Comparison of ENCODE assay signal across 8 cellular contexts in the genomic region with DNA sequence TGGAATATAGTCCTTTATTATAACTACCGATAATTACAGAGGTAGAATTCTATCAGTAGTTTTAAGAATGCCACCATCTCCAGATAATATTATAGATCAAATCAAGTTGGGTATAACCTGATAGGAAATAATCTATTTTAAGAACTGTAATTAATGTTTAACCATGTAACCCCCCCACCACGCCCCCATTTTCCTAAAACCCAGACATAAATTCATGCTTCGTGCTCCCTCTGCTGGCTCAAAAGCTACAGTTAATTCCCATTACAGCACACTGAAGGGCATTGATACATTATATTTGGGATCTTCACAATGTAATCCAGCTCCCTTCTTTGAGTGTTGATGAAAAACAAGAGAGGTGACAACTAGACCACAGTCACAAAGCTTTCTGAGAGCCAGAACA.
DNase-seq lines count a peak whose midpoint lies in the region; ATAC-seq and TF ChIP-seq lines count a peak whose summit lies in the region.

No MANE protein-coding gene starts in this region.

- H3K4me2 ChIP-seq in BLaER1, result peak overlapping the region; percentile 71

- no peak for TF ChIP-seq POLR2A in body of pancreas (IDR thresholded peaks at IDR 0.05)

- H3K9ac ChIP-seq in BLaER1, result 0 out of 2 replicates have a peak overlapping the region, but pooled peaks have one; percentile 17

- DNase-seq in body of pancreas (peak; percentile 42 to 73 (median 58)), lower lobe of right lung (no peak)

- no peaks in the 10 kb centered on the region for H4K20me1 ChIP-seq in BLaER1

- peak; percentile 66 for ATAC-seq in body of pancreas
- ATAC-seq in lower lobe of right lung, result peak in 1 of 2 donors; percentile 68
- ATAC-seq in GM21529 (IDR thresholded peaks at IDR 0.05; ENCODE audit: unreplicated experiment), result no peak
- ATAC-seq in HG03095 (IDR thresholded peaks at IDR 0.05; ENCODE audit: unreplicated experiment), result no peak
- no peak for ATAC-seq in HG03097 (IDR thresholded peaks at IDR 0.05; ENCODE audit: low FRiP score, unreplicated experiment)
- no peak for ATAC-seq in GM18858 (IDR thresholded peaks at IDR 0.05; ENCODE audit: unreplicated experiment)

- H3K9me3 ChIP-seq in BLaER1, result no peaks in the 10 kb centered on the region
- H3K9me3 ChIP-seq in HEK293 (ENCODE audit: control insufficient read depth, insufficient read depth, low read depth, low read length), result no peaks in the 10 kb centered on the region
- H3K9me3 ChIP-seq in body of pancreas, result no peaks in the 10 kb centered on the region
- H3K9me3 ChIP-seq in lower lobe of right lung, result no peaks in the 10 kb centered on the region

- peak; percentile 20; the same call in 1 of the 2 replicates for TF ChIP-seq CTCF in HEK293 (tag by site-specific recombination; IDR thresholded peaks at IDR 0.05)
- peak; percentile 27 to 67 (median 57) for TF ChIP-seq CTCF in body of pancreas (IDR thresholded peaks at IDR 0.05)
- TF ChIP-seq CTCF in lower lobe of right lung (IDR thresholded peaks at IDR 0.05), result peak; percentile 48

- H3K27me3 ChIP-seq in BLaER1, result no peaks in the 10 kb centered on the region
- H3K27me3 ChIP-seq in body of pancreas, result no peaks in the 10 kb centered on the region
- no peaks in the 10 kb centered on the region for H3K27me3 ChIP-seq in lower lobe of right lung (ENCODE audit: low read depth)

- POLR2A ChIA-PET in HEK293 (lab: Yijun Ruan, JAX), result interaction anchor here (0.6 to 2.4 kb wide), 6 partner anchors 182 to 318 kb away, joined by 3 to 19 read pairs (median 4); no protein-coding TSS in a partner anchor

- H3K27ac ChIP-seq in BLaER1, result peak overlapping the region; percentile 88
- H3K27ac ChIP-seq in HEK293 (ENCODE audit: extremely low read depth, low read depth, low read length), result no peak overlapping the region
- H3K27ac ChIP-seq in body of pancreas, result no peak overlapping the region
- H3K27ac ChIP-seq in lower lobe of right lung, result no peak overlapping the region

- H3K36me3 ChIP-seq in BLaER1, result no peaks in the 10 kb centered on the region
- no peaks in the 10 kb centered on the region for H3K36me3 ChIP-seq in HEK293 (ENCODE audit: control insufficient read depth in 2 of 2, insufficient read depth in 1 of 2, low read length in 2 of 2)
- H3K36me3 ChIP-seq in body of pancreas (replicated peaks in 1 of 2; ENCODE audit: insufficient read depth in 1 of 2, low read depth in 2 of 2), result no peaks in the 10 kb centered on the region
- H3K36me3 ChIP-seq in lower lobe of right lung, result no peaks in the 10 kb centered on the region

- 31 to 36% methylated on average over 3 of the region's 3 CpGs for WGBS in body of pancreas, 2 donors

- H3K4me1 ChIP-seq in BLaER1, result peaks cover 100% of the 10 kb centered on the region
- peaks cover 9% of the 10 kb centered on the region for H3K4me1 ChIP-seq in HEK293 (ENCODE audit: control insufficient read depth, insufficient read depth, low read length)
- peaks cover 29% of the 10 kb centered on the region for H3K4me1 ChIP-seq in body of pancreas
- H3K4me1 ChIP-seq in lower lobe of right lung, result no peaks in the 10 kb centered on the region

- intact Hi-C loops in body of pancreas (cut with DNase I), result no loop called here
- intact Hi-C loops in lower lobe of right lung (cut with DNase I), result no loop called here

- CTCF ChIA-PET in HEK293 (lab: Yijun Ruan, JAX), result interaction anchor here (0.5 to 3.2 kb wide), 34 partner anchors 9 to 759 kb away, joined by 3 to 17 read pairs (median 3); no protein-coding TSS in a partner anchor

- H3K4me3 ChIP-seq in BLaER1 (no peak overlapping the region), HEK293 (ENCODE audit: low read depth, low read length) (no peak overlapping the region), body of pancreas (no peak overlapping the region), lower lobe of right lung (no peak overlapping the region)

TF ChIP-seq in HEK293, 187 proteins besides CTCF, POLR2A, EP300 and RAD21 (continues in another document):
- TF ChIP-seq ZNF677 (tag by site-specific recombination; IDR thresholded peaks at IDR 0.05), result no peak
- TF ChIP-seq ZNF391 (tag by site-specific recombination; IDR thresholded peaks at IDR 0.05; ENCODE audit: borderline replicate concordance, low read depth), result no peak
- TF ChIP-seq, protein P1, sequence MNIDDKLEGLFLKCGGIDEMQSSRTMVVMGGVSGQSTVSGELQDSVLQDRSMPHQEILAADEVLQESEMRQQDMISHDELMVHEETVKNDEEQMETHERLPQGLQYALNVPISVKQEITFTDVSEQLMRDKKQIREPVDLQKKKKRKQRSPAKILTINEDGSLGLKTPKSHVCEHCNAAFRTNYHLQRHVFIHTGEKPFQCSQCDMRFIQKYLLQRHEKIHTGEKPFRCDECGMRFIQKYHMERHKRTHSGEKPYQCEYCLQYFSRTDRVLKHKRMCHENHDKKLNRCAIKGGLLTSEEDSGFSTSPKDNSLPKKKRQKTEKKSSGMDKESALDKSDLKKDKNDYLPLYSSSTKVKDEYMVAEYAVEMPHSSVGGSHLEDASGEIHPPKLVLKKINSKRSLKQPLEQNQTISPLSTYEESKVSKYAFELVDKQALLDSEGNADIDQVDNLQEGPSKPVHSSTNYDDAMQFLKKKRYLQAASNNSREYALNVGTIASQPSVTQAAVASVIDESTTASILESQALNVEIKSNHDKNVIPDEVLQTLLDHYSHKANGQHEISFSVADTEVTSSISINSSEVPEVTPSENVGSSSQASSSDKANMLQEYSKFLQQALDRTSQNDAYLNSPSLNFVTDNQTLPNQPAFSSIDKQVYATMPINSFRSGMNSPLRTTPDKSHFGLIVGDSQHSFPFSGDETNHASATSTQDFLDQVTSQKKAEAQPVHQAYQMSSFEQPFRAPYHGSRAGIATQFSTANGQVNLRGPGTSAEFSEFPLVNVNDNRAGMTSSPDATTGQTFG (tag by site-specific recombination; IDR thresholded peaks at IDR 0.05; ENCODE audit: borderline replicate concordance), result no peak
- TF ChIP-seq, protein P2, sequence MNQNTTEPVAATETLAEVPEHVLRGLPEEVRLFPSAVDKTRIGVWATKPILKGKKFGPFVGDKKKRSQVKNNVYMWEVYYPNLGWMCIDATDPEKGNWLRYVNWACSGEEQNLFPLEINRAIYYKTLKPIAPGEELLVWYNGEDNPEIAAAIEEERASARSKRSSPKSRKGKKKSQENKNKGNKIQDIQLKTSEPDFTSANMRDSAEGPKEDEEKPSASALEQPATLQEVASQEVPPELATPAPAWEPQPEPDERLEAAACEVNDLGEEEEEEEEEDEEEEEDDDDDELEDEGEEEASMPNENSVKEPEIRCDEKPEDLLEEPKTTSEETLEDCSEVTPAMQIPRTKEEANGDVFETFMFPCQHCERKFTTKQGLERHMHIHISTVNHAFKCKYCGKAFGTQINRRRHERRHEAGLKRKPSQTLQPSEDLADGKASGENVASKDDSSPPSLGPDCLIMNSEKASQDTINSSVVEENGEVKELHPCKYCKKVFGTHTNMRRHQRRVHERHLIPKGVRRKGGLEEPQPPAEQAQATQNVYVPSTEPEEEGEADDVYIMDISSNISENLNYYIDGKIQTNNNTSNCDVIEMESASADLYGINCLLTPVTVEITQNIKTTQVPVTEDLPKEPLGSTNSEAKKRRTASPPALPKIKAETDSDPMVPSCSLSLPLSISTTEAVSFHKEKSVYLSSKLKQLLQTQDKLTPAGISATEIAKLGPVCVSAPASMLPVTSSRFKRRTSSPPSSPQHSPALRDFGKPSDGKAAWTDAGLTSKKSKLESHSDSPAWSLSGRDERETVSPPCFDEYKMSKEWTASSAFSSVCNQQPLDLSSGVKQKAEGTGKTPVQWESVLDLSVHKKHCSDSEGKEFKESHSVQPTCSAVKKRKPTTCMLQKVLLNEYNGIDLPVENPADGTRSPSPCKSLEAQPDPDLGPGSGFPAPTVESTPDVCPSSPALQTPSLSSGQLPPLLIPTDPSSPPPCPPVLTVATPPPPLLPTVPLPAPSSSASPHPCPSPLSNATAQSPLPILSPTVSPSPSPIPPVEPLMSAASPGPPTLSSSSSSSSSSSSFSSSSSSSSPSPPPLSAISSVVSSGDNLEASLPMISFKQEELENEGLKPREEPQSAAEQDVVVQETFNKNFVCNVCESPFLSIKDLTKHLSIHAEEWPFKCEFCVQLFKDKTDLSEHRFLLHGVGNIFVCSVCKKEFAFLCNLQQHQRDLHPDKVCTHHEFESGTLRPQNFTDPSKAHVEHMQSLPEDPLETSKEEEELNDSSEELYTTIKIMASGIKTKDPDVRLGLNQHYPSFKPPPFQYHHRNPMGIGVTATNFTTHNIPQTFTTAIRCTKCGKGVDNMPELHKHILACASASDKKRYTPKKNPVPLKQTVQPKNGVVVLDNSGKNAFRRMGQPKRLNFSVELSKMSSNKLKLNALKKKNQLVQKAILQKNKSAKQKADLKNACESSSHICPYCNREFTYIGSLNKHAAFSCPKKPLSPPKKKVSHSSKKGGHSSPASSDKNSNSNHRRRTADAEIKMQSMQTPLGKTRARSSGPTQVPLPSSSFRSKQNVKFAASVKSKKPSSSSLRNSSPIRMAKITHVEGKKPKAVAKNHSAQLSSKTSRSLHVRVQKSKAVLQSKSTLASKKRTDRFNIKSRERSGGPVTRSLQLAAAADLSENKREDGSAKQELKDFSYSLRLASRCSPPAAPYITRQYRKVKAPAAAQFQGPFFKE (tag by site-specific recombination; IDR thresholded peaks at IDR 0.05; ENCODE audit: borderline replicate concordance), result no peak
- TF ChIP-seq ZFP41 (tag by site-specific recombination; IDR thresholded peaks at IDR 0.05; ENCODE audit: borderline replicate concordance), result no peak
- TF ChIP-seq ZNF654 (tag by site-specific recombination; IDR thresholded peaks at IDR 0.05; ENCODE audit: low read depth), result peak; percentile 69
- TF ChIP-seq ZNF114 (tag by site-specific recombination; IDR thresholded peaks at IDR 0.05), result no peak
- TF ChIP-seq ZNF354C (tag by site-specific recombination; IDR thresholded peaks at IDR 0.05; ENCODE audit: borderline replicate concordance, low read depth), result no peak
- TF ChIP-seq GLI2 (tag by site-specific recombination; IDR thresholded peaks at IDR 0.05; ENCODE audit: borderline replicate concordance, low read depth), result no peak
- TF ChIP-seq ZNF837 (tag by site-specific recombination; IDR thresholded peaks at IDR 0.05), result no peak
- peak; percentile 74 for TF ChIP-seq KLF9 (tag by site-specific recombination; IDR thresholded peaks at IDR 0.05; ENCODE audit: low read depth)
- TF ChIP-seq ZSCAN30 (tag by site-specific recombination; IDR thresholded peaks at IDR 0.05), result 0 out of 2 replicates have a peak, but pooled peaks have one; percentile 26
- TF ChIP-seq KLF16 (tag by site-specific recombination; IDR thresholded peaks at IDR 0.05), result peak; percentile 60; the same call in 1 of the 2 replicates
- TF ChIP-seq, protein P3, sequence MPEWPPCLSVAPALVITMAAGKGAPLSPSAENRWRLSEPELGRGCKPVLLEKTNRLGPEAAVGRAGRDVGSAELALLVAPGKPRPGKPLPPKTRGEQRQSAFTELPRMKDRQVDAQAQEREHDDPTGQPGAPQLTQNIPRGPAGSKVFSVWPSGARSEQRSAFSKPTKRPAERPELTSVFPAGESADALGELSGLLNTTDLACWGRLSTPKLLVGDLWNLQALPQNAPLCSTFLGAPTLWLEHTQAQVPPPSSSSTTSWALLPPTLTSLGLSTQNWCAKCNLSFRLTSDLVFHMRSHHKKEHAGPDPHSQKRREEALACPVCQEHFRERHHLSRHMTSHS (tag by site-specific recombination; IDR thresholded peaks at IDR 0.05), result no peak
